Comparison of ENCODE assay signal across 20 cellular contexts in genomic region chr5:136162001-136162400, GRCh38. TPM values are rescaled to one million over a fixed set of nuclear protein-coding genes. Genes with fewer than 3 reads are reported as not detected.
DNase-seq lines count a peak whose midpoint lies in the region; ATAC-seq, FAIRE-seq and TF ChIP-seq lines count a peak whose summit lies in the region.
"Had no signal": no experiment of that assay in that cellular context is flagged by ENCODE, and none has a peak within 500 bp of the region (broad histone marks: within the 10 kb centered on the region; RNA-seq: fewer than 3 reads in every experiment).

No MANE protein-coding gene starts in this region.

- no peaks in the 10 kb centered on the region for H3K9me2 ChIP-seq in DOHH2 (replicated peaks; ENCODE audit: control insufficient read depth, low read length)

- H4K20me1 ChIP-seq in DOHH2 (ENCODE audit: control insufficient read depth, insufficient read depth, low read depth, low read length) (no peaks in the 10 kb centered on the region), astrocyte (ENCODE audit: insufficient read depth, low read length) (peaks cover 37% of the 10 kb centered on the region)

- peak; percentile 41 for FAIRE-seq in astrocyte (lab: Jason Lieb, UNC)
- FAIRE-seq: A204.1 had no signal

- TF ChIP-seq EP300 in gastroesophageal sphincter (IDR thresholded peaks at IDR 0.05), result no peak

- no peaks in the 10 kb centered on the region for H3K27me3 Mint-ChIP-seq in astrocyte (ENCODE audit: low read depth, unreplicated experiment)

- H3K4me3 Mint-ChIP-seq in astrocyte (ENCODE audit: unreplicated experiment), result no peak overlapping the region
- H3K4me3 Mint-ChIP-seq: CD14-positive monocyte had no signal

- H3K27me3 ChIP-seq in DOHH2 (ENCODE audit: control insufficient read depth, low read length) (no peaks in the 10 kb centered on the region), astrocyte (ENCODE audit: insufficient read depth, low read length) (no peaks in the 10 kb centered on the region), gastroesophageal sphincter (no peaks in the 10 kb centered on the region)

- no peak overlapping the region for H3K9ac ChIP-seq in astrocyte (ENCODE audit: low read length)

- WGBS in gastroesophageal sphincter (ENCODE audit: low coverage in 1 of 2), 2 donors, result 0 to 37% methylated on average over 2 to 3 of the region's 4 CpGs

- H3K27ac ChIP-seq in DOHH2 (ENCODE audit: low read depth, low read length), result peak overlapping the region; percentile 99
- no peak overlapping the region for H3K27ac ChIP-seq in astrocyte (ENCODE audit: low read depth, low read length)
- no peak overlapping the region for H3K27ac ChIP-seq in gastroesophageal sphincter

- peaks cover 67% of the 10 kb centered on the region for H3F3A ChIP-seq in DOHH2 (ENCODE audit: control insufficient read depth, insufficient read depth)

- H3K9me3 ChIP-seq in DOHH2 (ENCODE audit: control insufficient read depth, insufficient read depth, low read length) (no peaks in the 10 kb centered on the region), astrocyte (ENCODE audit: insufficient read depth, low read depth, low read length) (no peaks in the 10 kb centered on the region), gastroesophageal sphincter (no peaks in the 10 kb centered on the region)
- H3K9me3 ChIP-seq: Caco-2 had no signal

- peaks cover 82% of the 10 kb centered on the region for H3K79me2 ChIP-seq in DOHH2 (ENCODE audit: control insufficient read depth, low read length)
- peaks cover 70% of the 10 kb centered on the region for H3K79me2 ChIP-seq in astrocyte (ENCODE audit: insufficient read depth, low read length)

- no peak for DNase-seq in astrocyte (ENCODE audit: low read depth)
- DNase-seq in hippocampal formation (lab: John Stamatoyannopoulos, UW), result peak; percentile 9 to 20
- peak; percentile 40 for DNase-seq in pons (ENCODE audit: low spot score)
- no peak for DNase-seq in stimulated activated CD4-positive, alpha-beta T cell treated with anti-CD3 and anti-CD28 coated beads, Interleukin-1b, Interleukin-23, amount 100 ng/mL, for 48 hours
- no peak for DNase-seq in activated CD4-positive, alpha-beta T cell treated with anti-CD3 and anti-CD28 coated beads, Interleukin-2, amount 50 U/mL, for 48 hours
- no peak for DNase-seq in stimulated activated CD4-positive, alpha-beta T cell treated with anti-CD3 and anti-CD28 coated beads, Interleukin-4, amount 100 ng/mL, for 4 hours
- DNase-seq: Caco-2, DMS79 treated with DMSO at 0.1 percent for 48 hours, GF-D8, GOT3, KG1, NCI-H1092, NCI-H1694 treated with DMSO at 0.1 percent for 48 hours, NCI-H446 had no signal

- H3K4me2 ChIP-seq in DOHH2 (ENCODE audit: low read length) (peak overlapping the region; percentile 88), astrocyte (ENCODE audit: low read length) (no peak overlapping the region)

- peaks cover 17% of the 10 kb centered on the region for H3K4me1 Mint-ChIP-seq in astrocyte (ENCODE audit: low read depth, unreplicated experiment)

- peaks cover 8% of the 10 kb centered on the region for H3K36me3 Mint-ChIP-seq in astrocyte (ENCODE audit: low read depth, unreplicated experiment)

- no peak for TF ChIP-seq POLR2A in gastroesophageal sphincter (IDR thresholded peaks at IDR 0.05)

- H3K4me1 ChIP-seq in DOHH2 (ENCODE audit: control insufficient read depth, low read length) (peaks cover 99% of the 10 kb centered on the region), astrocyte (ENCODE audit: insufficient read depth, low read length) (no peaks in the 10 kb centered on the region), gastroesophageal sphincter (peaks cover 3 to 59% (median 8%) of the 10 kb centered on the region in 3 donors)

- ATAC-seq in gastroesophageal sphincter, result no peak
- ATAC-seq: Right ventricle myocardium inferior had no signal

- no peak for TF ChIP-seq CTCF in DOHH2 (IDR thresholded peaks at IDR 0.05; ENCODE audit: low read depth, low read length, poor library complexity, severe bottlenecking)
- TF ChIP-seq CTCF in astrocyte (IDR thresholded peaks at IDR 0.05; ENCODE audit: insufficient read depth, low read depth, low read length), result no peak
- no peak for TF ChIP-seq CTCF in gastroesophageal sphincter (IDR thresholded peaks at IDR 0.05)

- H3K9me3 Mint-ChIP-seq in astrocyte (ENCODE audit: unreplicated experiment), result no peaks in the 10 kb centered on the region

- H3K4me3 ChIP-seq in DOHH2 (ENCODE audit: low read length), result peak overlapping the region; percentile 68
- H3K4me3 ChIP-seq in astrocyte (ENCODE audit: insufficient read depth, low read depth, low read length), result no peak overlapping the region
- no peak overlapping the region for H3K4me3 ChIP-seq in gastroesophageal sphincter

- no peak overlapping the region for H3K27ac Mint-ChIP-seq in astrocyte (ENCODE audit: unreplicated experiment)

- H3K36me3 ChIP-seq in DOHH2 (ENCODE audit: control insufficient read depth, low read length), result peaks cover 82% of the 10 kb centered on the region
- peaks cover 22% of the 10 kb centered on the region for H3K36me3 ChIP-seq in astrocyte (ENCODE audit: insufficient read depth, low read length)
- peaks cover 0 to 31% of the 10 kb centered on the region in 2 donors for H3K36me3 ChIP-seq in gastroesophageal sphincter

- no peak overlapping the region for H2AFZ ChIP-seq in astrocyte (ENCODE audit: low read depth, low read length)

RNA-seq across cellular contexts. Expression of gene SMAD5, which starts 29.4 kb away (rescaled TPM):
- total RNA-seq in astrocyte (70.0 and 71.3 TPM in 2 replicates), gastroesophageal sphincter (10 to 100 TPM; 35.6 to 62.7 (median 51.7) TPM)

RNA-seq across cellular contexts. Expression of gene SMIM32, which starts 31.0 kb away (rescaled TPM):
- total RNA-seq in astrocyte (0.30 and 0.34 TPM in 2 replicates), gastroesophageal sphincter (not detected)
- total RNA-seq: M059J, Right ventricle myocardium inferior had no signal

Comparison
In these comparisons a context has a peak if more than half of its experiments do, and no peak if none do; other contexts are left out.
1. DNase-seq: peak in hippocampal formation (2 of 2) and pons (single experiment); none in astrocyte (single experiment), stimulated activated CD4-positive, alpha-beta T cell treated with anti-CD3 and anti-CD28 coated beads, Interleukin-1b, Interleukin-23, amount 100 ng/mL, for 48 hours (single experiment), activated CD4-positive, alpha-beta T cell treated with anti-CD3 and anti-CD28 coated beads, Interleukin-2, amount 50 U/mL, for 48 hours (0 of 2) and stimulated activated CD4-positive, alpha-beta T cell treated with anti-CD3 and anti-CD28 coated beads, Interleukin-4, amount 100 ng/mL, for 4 hours (0 of 2).